ENCODE assay signal across 13 cellular contexts in genomic region chr20:64000906-64001305, GRCh38.
"Had no signal": no experiment of that assay in that cellular context is flagged by ENCODE, and none has a peak within 500 bp of the region (broad histone marks: within the 10 kb centered on the region; RNA-seq: fewer than 3 reads in every experiment).

No MANE protein-coding gene starts in this region.

- H3K27me3 ChIP-seq: cardiac muscle cell, dorsolateral prefrontal cortex, hepatocyte, neutrophil, pancreas had no signal

- H3K4me3 Mint-ChIP-seq: activated naive CD8-positive, alpha-beta T cell; stimulated activated effector memory CD8-positive, alpha-beta T cell treated with anti-CD3 and anti-CD28 coated beads, Interleukin-12 subunit alpha, Interleukin-12 subunit beta, amount 100 ng/mL, for 72 hours had no signal

- H3K4me1 ChIP-seq: pancreas had no signal

- ATAC-seq: stimulated activated effector memory CD8-positive, alpha-beta T cell treated with anti-CD3 and anti-CD28 coated beads, Interleukin-12 subunit alpha, Interleukin-12 subunit beta, amount 100 ng/mL, for 72 hours had no signal

- H3K27ac ChIP-seq: cardiac muscle cell, hepatocyte, neutrophil, pancreas had no signal

- FAIRE-seq: colon, pancreas had no signal

- H3K4me3 ChIP-seq: cardiac muscle cell, hepatocyte, pancreas, smooth muscle cell had no signal

- H3K9me3 Mint-ChIP-seq: naive thymus-derived CD8-positive, alpha-beta T cell; stimulated activated effector memory CD8-positive, alpha-beta T cell treated with anti-CD3 and anti-CD28 coated beads, Interleukin-12 subunit alpha, Interleukin-12 subunit beta, amount 100 ng/mL, for 72 hours had no signal

- H3K4me2 ChIP-seq: hepatocyte, smooth muscle cell had no signal

- H2AFZ ChIP-seq: hepatocyte had no signal

- H3K27ac Mint-ChIP-seq: activated naive CD8-positive, alpha-beta T cell had no signal

- H3K9me3 ChIP-seq: neutrophil, pancreas had no signal

- H3K27me3 Mint-ChIP-seq: activated naive CD8-positive, alpha-beta T cell; naive thymus-derived CD8-positive, alpha-beta T cell had no signal

- DNase-seq: activated CD4-positive, alpha-beta T cell treated with anti-CD3 and anti-CD28 coated beads, Interleukin-2, amount 50 U/mL, for 4 hours; activated gamma-delta T cell; pancreas; stimulated activated CD4-positive, alpha-beta T cell treated with anti-CD3 and anti-CD28 coated beads, Interleukin-4, amount 100 ng/mL, for 1 hour had no signal
